8 cellular contexts compared by ENCODE assay signal in genomic region chr11:66429983-66430602, GRCh38. TPM values are rescaled to one million over a fixed set of nuclear protein-coding genes. Genes with fewer than 3 reads are reported as not detected.
A peak's percentile ranks its signal among the peaks of the same experiment; 100 is the strongest.
DNase-seq lines count a peak whose midpoint lies in the region; ATAC-seq, FAIRE-seq and TF ChIP-seq lines count a peak whose summit lies in the region.

No MANE protein-coding gene starts in this region.

- H3K27ac ChIP-seq in A549, result no peak overlapping the region
- H3K27ac ChIP-seq in colonic mucosa, result no peak overlapping the region

- DNase-seq in A549 (ENCODE audit: low read depth in 1 of 2, low spot score in 1 of 2) (peak; percentile 72 to 75), GM19240 (ENCODE audit: insufficient read length, low spot score) (peak; percentile 70), NCI-H446 treated with DMSO at 0.1 percent for 48 hours (lab: John Stamatoyannopoulos, UW) (peak; percentile 47), colonic mucosa (peak; percentile 65), lower leg skin (ENCODE audit: low spot score in 2 of 2) (peak; percentile 46 to 92)
- peak; percentile 89 for DNase-seq in activated CD4-positive, alpha-beta T cell treated with anti-CD3 and anti-CD28 coated beads for 48 hours
- DNase-seq in stimulated activated CD8-positive, alpha-beta memory T cell treated with anti-CD3 and anti-CD28 coated beads, Interleukin-12 subunit alpha, Interleukin-12 subunit beta, amount 100 ng/mL, for 1 hour (ENCODE audit: low read depth), result peak; percentile 68

- ATAC-seq in A549 (peak; percentile 94 to 96), HG02623 (IDR thresholded peaks at IDR 0.05; ENCODE audit: unreplicated experiment) (no peak)

- no peak for TF ChIP-seq POLR2A in A549 (IDR thresholded peaks at IDR 0.05; ENCODE audit: low read length)
- no peak for TF ChIP-seq POLR2A in lower leg skin (IDR thresholded peaks at IDR 0.05)

- TF ChIP-seq CTCF in A549 (IDR thresholded peaks at IDR 0.05), result peak; percentile 87
- peak; percentile 75 for TF ChIP-seq CTCF in colonic mucosa (IDR thresholded peaks at IDR 0.05)
- TF ChIP-seq CTCF in lower leg skin (IDR thresholded peaks at IDR 0.05), result no peak

- POLR2A ChIA-PET in A549 (lab: Yijun Ruan, JAX), result interaction anchor here (0.7 kb wide), 1 partner anchor 12 kb away, joined by 3 read pairs; no protein-coding TSS in a partner anchor

- H3K4me1 ChIP-seq in A549, result no peaks in the 10 kb centered on the region
- no peaks in the 10 kb centered on the region for H3K4me1 ChIP-seq in colonic mucosa

- no peaks in the 10 kb centered on the region for H3K36me3 ChIP-seq in colonic mucosa

- TF ChIP-seq EP300 in A549 (IDR thresholded peaks at IDR 0.05), result no peak

- 23% methylated on average over 9 of the region's 9 CpGs for WGBS in A549 (ENCODE audit: missing lambda C conversion rate)
- 31 to 40% methylated on average over 9 of the region's 9 CpGs for WGBS in lower leg skin, 2 donors

- no peak overlapping the region for H3K4me2 ChIP-seq in A549

- no peaks in the 10 kb centered on the region for H3K9me3 ChIP-seq in A549
- H3K9me3 ChIP-seq in colonic mucosa, result no peaks in the 10 kb centered on the region

- CTCF ChIA-PET in A549 (lab: Yijun Ruan, JAX), result interaction anchor here (0.6 to 57.7 kb wide), 19 partner anchors 12 to 257 kb away, joined by 3 to 1614 read pairs (median 3); partner anchors contain the start of genes BBS1, DPP3, MRPL11 and NPAS4

- no peak overlapping the region for H3K9ac ChIP-seq in colonic mucosa (ENCODE audit: low read depth in 2 of 2, low read length in 2 of 2)

- TF ChIP-seq RAD21 in A549 (conservative IDR thresholded peaks at IDR 0.05 in 1 of 2, IDR thresholded peaks at IDR 0.05 in 1 of 2), result peak; percentile 79 to 87

- no peaks in the 10 kb centered on the region for H3K27me3 ChIP-seq in colonic mucosa

- FAIRE-seq in A549 (lab: Jason Lieb, UNC), result no peak

- intact Hi-C loops in colonic mucosa (cut with DNase I), result no loop called here
- intact Hi-C loops in lower leg skin (cut with DNase I; ENCODE audit: low total_unique reads), result no loop called here

- H3K4me3 ChIP-seq in A549 (no peak overlapping the region), colonic mucosa (no peak overlapping the region), lower leg skin (ENCODE audit: low read depth, poor library complexity, severe bottlenecking) (no peak overlapping the region)

TF ChIP-seq in A549, 52 proteins besides CTCF, POLR2A, EP300 and RAD21:
- TF ChIP-seq RARB (CRISPR knock-in tag; IDR thresholded peaks at IDR 0.05) (no peak), SMC3 (IDR thresholded peaks at IDR 0.05) (peak; percentile 82), MAX (IDR thresholded peaks at IDR 0.05) (0 out of 2 replicates have a peak, but pooled peaks have one; percentile 16), HDAC2 (IDR thresholded peaks at IDR 0.05) (no peak)

RNA-seq across cellular contexts. Expression of gene MRPL11, which starts 8.6 kb away (rescaled TPM):
- polyA plus RNA-seq in A549 (2011; rRNA removed), result 62.9 and 70.1 TPM in 2 replicates
- 71.9 and 85.0 TPM in 2 replicates for polyA plus RNA-seq in A549 (2012; cell fraction: cytosol; rRNA removed)
- 35.0 and 45.6 TPM in 2 replicates for polyA plus RNA-seq in A549 (2012; cell fraction: nucleus; rRNA removed)
- polyA plus RNA-seq in A549 (2017; fragmentation: RNase III; extraction: RNeasy Plus Mini Kit Qiagen cat#74134 plus additional on column Dnase treatment), result 71.9 to 73.8 TPM (median 73.5 TPM) in 3 replicates
- 26.8 and 28.1 TPM in 2 replicates for polyA minus RNA-seq in A549 (2011; rRNA and poly(A)+ RNA removed)
- 100 to 1,000 TPM in 1 of 2 donors, 10 to 100 TPM in 1; 55.6 to 122 TPM for total RNA-seq in colonic mucosa
- total RNA-seq in lower leg skin, result 10 to 100 TPM; 30.6 to 41.1 (median 36.2) TPM

RNA-seq across cellular contexts. Expression of gene NPAS4, which starts 9.3 kb away (rescaled TPM):
- polyA plus RNA-seq in A549 (2011; rRNA removed) (not detected in 2 replicates), A549 (2017; fragmentation: RNase III; extraction: RNeasy Plus Mini Kit Qiagen cat#74134 plus additional on column Dnase treatment) (0.03 TPM in 1 of 3 replicates, not detected in the others)
- 0.01 and 0.06 TPM in 2 replicates for polyA plus RNA-seq in A549 (2012; cell fraction: cytosol; rRNA removed)
- polyA plus RNA-seq in A549 (2012; cell fraction: nucleus; rRNA removed), result 0.11 and 0.13 TPM in 2 replicates
- 0.10 TPM in 1 of 2 replicates, not detected in the other for polyA minus RNA-seq in A549 (2011; rRNA and poly(A)+ RNA removed)
- total RNA-seq in colonic mucosa (under 1 TPM; 0.17 to 0.37 TPM), lower leg skin (under 1 TPM in 1 of 4 donors, not detected in 3; 0.19 TPM)

RNA-seq across cellular contexts. Expression of gene PELI3, which starts 36.6 kb away (rescaled TPM):
- polyA plus RNA-seq in A549 (2011; rRNA removed), result 2.3 and 2.7 TPM in 2 replicates
- polyA plus RNA-seq in A549 (2012; cell fraction: cytosol; rRNA removed), result 3.5 and 5.9 TPM in 2 replicates
- polyA plus RNA-seq in A549 (2012; cell fraction: nucleus; rRNA removed), result 4.7 and 8.3 TPM in 2 replicates
- 4.4 to 5.7 TPM (median 5.6 TPM) in 3 replicates for polyA plus RNA-seq in A549 (2017; fragmentation: RNase III; extraction: RNeasy Plus Mini Kit Qiagen cat#74134 plus additional on column Dnase treatment)
- polyA minus RNA-seq in A549 (2011; rRNA and poly(A)+ RNA removed), result 6.2 and 8.3 TPM in 2 replicates
- total RNA-seq in colonic mucosa, result 1 to 10 TPM; 3.8 to 3.9 TPM
- 10 to 100 TPM; 14.3 to 22.0 (median 17.1) TPM for total RNA-seq in lower leg skin

RNA-seq across cellular contexts. Expression of gene DPP3, which starts 50.1 kb away (rescaled TPM):
- polyA plus RNA-seq in A549 (2011; rRNA removed) (52.2 TPM in 2 replicates), A549 (2017; fragmentation: RNase III; extraction: RNeasy Plus Mini Kit Qiagen cat#74134 plus additional on column Dnase treatment) (70.5 to 71.7 TPM (median 71.1 TPM) in 3 replicates)
- 66.8 and 90.8 TPM in 2 replicates for polyA plus RNA-seq in A549 (2012; cell fraction: cytosol; rRNA removed)
- 139 and 159 TPM in 2 replicates for polyA plus RNA-seq in A549 (2012; cell fraction: nucleus; rRNA removed)
- polyA minus RNA-seq in A549 (2011; rRNA and poly(A)+ RNA removed), result 66.8 and 71.6 TPM in 2 replicates
- total RNA-seq in colonic mucosa (100 to 1,000 TPM in 1 of 2 donors, 10 to 100 TPM in 1; 70.3 to 124 TPM), lower leg skin (10 to 100 TPM; 15.5 to 48.5 (median 20.1) TPM)

RNA-seq across cellular contexts. Expression of gene SLC29A2, which starts 58.5 kb away (rescaled TPM):
- 2.6 and 3.9 TPM in 2 replicates for polyA plus RNA-seq in A549 (2011; rRNA removed)
- 5.3 and 7.1 TPM in 2 replicates for polyA plus RNA-seq in A549 (2012; cell fraction: cytosol; rRNA removed)
- polyA plus RNA-seq in A549 (2012; cell fraction: nucleus; rRNA removed), result 16.3 and 21.2 TPM in 2 replicates
- 4.3 to 7.6 TPM (median 6.4 TPM) in 3 replicates for polyA plus RNA-seq in A549 (2017; fragmentation: RNase III; extraction: RNeasy Plus Mini Kit Qiagen cat#74134 plus additional on column Dnase treatment)
- 1.7 and 2.6 TPM in 2 replicates for polyA minus RNA-seq in A549 (2011; rRNA and poly(A)+ RNA removed)
- total RNA-seq in colonic mucosa, result 10 to 100 TPM; 20.2 to 28.3 TPM
- 1 to 10 TPM; 1.8 to 2.7 (median 2.4) TPM for total RNA-seq in lower leg skin

Comparison
In these comparisons a context has a peak if more than half of its experiments do, and no peak if none do; other contexts are left out.
1. CTCF ChIP-seq: peak in A549 (single experiment) and colonic mucosa (single experiment); none in lower leg skin (0 of 3).
2. Peak in every context shown above with its lines, with median percentiles within 50 percentile points of each other: DNase-seq.